ENCODE assay signal across 20 cellular contexts in genomic region chr10:78313636-78314035, GRCh38.
"Had no signal": no experiment of that assay in that cellular context is flagged by ENCODE, and none has a peak within 500 bp of the region (broad histone marks: within the 10 kb centered on the region; RNA-seq: fewer than 3 reads in every experiment).

No MANE protein-coding gene starts in this region.

- H3K27ac ChIP-seq: brain microvascular endothelial cell, dorsolateral prefrontal cortex, ovary, upper lobe of left lung had no signal

- H3K36me3 ChIP-seq: brain microvascular endothelial cell, ovary, upper lobe of left lung had no signal

- H3K27me3 Mint-ChIP-seq: activated CD8-positive, alpha-beta T cell treated with anti-CD3 and anti-CD28 coated beads for 36 hours had no signal

- ATAC-seq: activated CD8-positive, alpha-beta T cell treated with anti-CD3 and anti-CD28 coated beads for 36 hours; activated T-helper 17 cell treated with anti-CD3 and anti-CD28 coated beads, Interleukin-2, amount 50 U/mL, for 72 hours; esophagus mucosa; WTC11 had no signal

- H3K4me3 ChIP-seq: dorsolateral prefrontal cortex, ovary, skin epidermis, upper lobe of left lung had no signal

- H3K36me3 Mint-ChIP-seq: WTC11 had no signal

- H3K9me3 ChIP-seq: ovary, upper lobe of left lung had no signal

- H3K4me1 ChIP-seq: upper lobe of left lung had no signal

- H3K27ac Mint-ChIP-seq: activated CD8-positive, alpha-beta T cell treated with anti-CD3 and anti-CD28 coated beads for 36 hours; activated T-helper 17 cell treated with anti-CD3 and anti-CD28 coated beads, Interleukin-2, amount 50 U/mL, for 72 hours; WTC11 had no signal

- H3K4me1 Mint-ChIP-seq: activated T-helper 17 cell treated with anti-CD3 and anti-CD28 coated beads, Interleukin-2, amount 50 U/mL, for 72 hours had no signal

- H3K4me3 Mint-ChIP-seq: activated CD8-positive, alpha-beta T cell treated with anti-CD3 and anti-CD28 coated beads for 36 hours; activated T-helper 17 cell treated with anti-CD3 and anti-CD28 coated beads, Interleukin-2, amount 50 U/mL, for 72 hours; neural crest cell; WTC11 had no signal

- H3K9me3 Mint-ChIP-seq: activated CD8-positive, alpha-beta T cell treated with anti-CD3 and anti-CD28 coated beads for 36 hours; activated T-helper 17 cell treated with anti-CD3 and anti-CD28 coated beads, Interleukin-2, amount 50 U/mL, for 72 hours; neural crest cell; WTC11 had no signal

- H3K27me3 ChIP-seq: brain microvascular endothelial cell, dorsolateral prefrontal cortex, ovary, upper lobe of left lung had no signal

- DNase-seq: activated CD4-positive, alpha-beta T cell treated with anti-CD3 and anti-CD28 coated beads for 4 hours; activated CD8-positive, alpha-beta T cell treated with anti-CD3 and anti-CD28 coated beads for 36 hours; activated naive CD4-positive, alpha-beta T cell treated with Interleukin-2 at 50 U/mL for 16 hours; anterior cingulate cortex; brain microvascular endothelial cell; cerebellar nuclear complex; dorsolateral prefrontal cortex; hypothalamus; retina; stimulated activated CD4-positive, alpha-beta T cell treated with anti-CD3 and anti-CD28 coated beads, Interleukin-15, amount 100 ng/mL, for 24 hours; stimulated activated CD4-positive, alpha-beta T cell treated with anti-CD3 and anti-CD28 coated beads, Interleukin-4, amount 100 ng/mL, for 1 hour; stimulated activated naive CD4-positive, alpha-beta T cell; substantia nigra; upper lobe of left lung had no signal
